ENCODE assay signal across 9 cellular contexts in the genomic region with DNA sequence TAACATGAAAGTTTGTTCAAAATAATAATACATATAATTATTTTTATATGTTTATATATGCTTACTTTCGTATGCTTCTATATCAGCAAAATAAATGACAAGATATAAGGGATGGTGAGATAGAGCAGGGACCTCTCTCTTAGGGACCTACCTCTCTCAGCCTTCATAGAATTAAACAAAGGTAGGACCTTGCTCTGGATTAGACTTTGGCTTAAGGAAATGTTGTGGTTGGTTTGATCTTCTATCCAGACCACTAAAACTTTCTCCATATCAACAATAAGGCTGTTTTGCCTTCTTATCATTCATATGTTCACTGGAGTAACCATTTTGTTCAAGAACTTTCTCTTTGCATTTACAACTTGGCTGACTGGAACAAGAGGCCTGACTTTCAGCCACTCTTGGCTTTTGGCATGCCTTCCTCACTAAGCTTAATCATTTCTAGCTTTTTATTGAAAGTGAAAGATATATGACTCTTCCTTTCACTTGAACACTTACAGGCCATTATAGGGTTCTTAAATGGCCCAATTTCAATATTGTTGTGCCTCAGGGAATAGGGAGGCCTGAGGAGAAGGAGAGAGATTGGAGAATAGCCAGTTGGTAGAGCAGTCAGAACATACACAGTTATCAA. TPM values are rescaled to one million over a fixed set of nuclear protein-coding genes. Genes with fewer than 3 reads are reported as not detected.
DNase-seq lines count a peak whose midpoint lies in the region; ATAC-seq lines count a peak whose summit lies in the region.
"Had no signal": no experiment of that assay in that cellular context is flagged by ENCODE, and none has a peak within 500 bp of the region (broad histone marks: within the 10 kb centered on the region; RNA-seq: fewer than 3 reads in every experiment).

No MANE protein-coding gene starts in this region.

- H3K27ac Mint-ChIP-seq in activated naive CD4-positive, alpha-beta T cell treated with anti-CD3 and anti-CD28 coated beads for 36 hours: no peak overlapping the region

- H3K4me1 Mint-ChIP-seq in activated naive CD4-positive, alpha-beta T cell treated with anti-CD3 and anti-CD28 coated beads for 36 hours (ENCODE audit: low read depth): peaks cover 15% of the 10 kb centered on the region

- ATAC-seq in HG02571 (IDR thresholded peaks at IDR 0.05; ENCODE audit: unreplicated experiment) (peak; percentile 56), HG03460 (IDR thresholded peaks at IDR 0.05; ENCODE audit: unreplicated experiment) (peak; percentile 66)
- ATAC-seq in stimulated activated naive CD8-positive, alpha-beta T cell treated with anti-CD3 and anti-CD28 coated beads, Interleukin-15, Interleukin-2, amounts not matched to agents 100 U/mL and 50 U/mL, for 24 hours: peak; percentile 61

- intact Hi-C loops in activated naive CD4-positive, alpha-beta T cell treated with anti-CD3 and anti-CD28 coated beads for 36 hours (cut with micrococcal nuclease): loop anchor here (2.0 kb wide), 1 partner anchor 33 kb away; no protein-coding TSS in a partner anchor

- H3K27me3 Mint-ChIP-seq in activated naive CD4-positive, alpha-beta T cell treated with anti-CD3 and anti-CD28 coated beads for 36 hours (ENCODE audit: low read depth): peaks cover 6% of the 10 kb centered on the region

- no peaks in the 10 kb centered on the region for H3K36me3 Mint-ChIP-seq in activated naive CD4-positive, alpha-beta T cell treated with anti-CD3 and anti-CD28 coated beads for 36 hours (ENCODE audit: low read depth)

- CTCF ChIA-PET in activated naive CD4-positive, alpha-beta T cell treated with anti-CD3 and anti-CD28 coated beads for 36 hours (lab: Charles Lee): no interaction called here

- no peak overlapping the region for H3K4me3 Mint-ChIP-seq in activated naive CD4-positive, alpha-beta T cell treated with anti-CD3 and anti-CD28 coated beads for 36 hours

- DNase-seq in activated naive CD4-positive, alpha-beta T cell treated with anti-CD3 and anti-CD28 coated beads for 36 hours: peak; percentile 41
- no peak for DNase-seq in activated naive CD4-positive, alpha-beta T cell treated with Interleukin-2 at 50 U/mL for 16 hours
- DNase-seq in stimulated activated naive CD8-positive, alpha-beta T cell treated with anti-CD3 and anti-CD28 coated beads, Interleukin-15, Interleukin-2, amounts not matched to agents 100 U/mL and 50 U/mL, for 24 hours: no peak
- DNase-seq in DMS53 (lab: John Stamatoyannopoulos, UW): no peak
- DNase-seq in SKM-1 treated with dmso at 0.1 percent for 144 hours (lab: John Stamatoyannopoulos, UW; ENCODE audit: unreplicated experiment): no peak
- DNase-seq in 8988T: no peak
- DNase-seq: BE2C had no signal

- no peaks in the 10 kb centered on the region for H3K9me3 Mint-ChIP-seq in activated naive CD4-positive, alpha-beta T cell treated with anti-CD3 and anti-CD28 coated beads for 36 hours

RNA-seq across cellular contexts. Expression of a gene that starts 14.4 kb away (rescaled TPM):
- under 1 TPM; 0.32 to 0.52 TPM for total RNA-seq in activated naive CD4-positive, alpha-beta T cell treated with anti-CD3 and anti-CD28 coated beads for 36 hours
